Comparison of ENCODE assay signal across 22 cellular contexts in genomic region chr3:142601713-142602112, GRCh38. TPM values are rescaled to one million over a fixed set of nuclear protein-coding genes. Genes with fewer than 3 reads are reported as not detected.
DNase-seq lines count a peak whose midpoint lies in the region; ATAC-seq, FAIRE-seq and TF ChIP-seq lines count a peak whose summit lies in the region.
"Had no signal": no experiment of that assay in that cellular context is flagged by ENCODE, and none has a peak within 500 bp of the region (broad histone marks: within the 10 kb centered on the region; RNA-seq: fewer than 3 reads in every experiment).

No MANE protein-coding gene starts in this region.

- ATAC-seq in T-cell (replicated peaks in 1 of 4) = no peak
- ATAC-seq: GM12878 had no signal

- H3K27me3 ChIP-seq in KMS-11 (ENCODE audit: insufficient read depth, low read depth) (no peaks in the 10 kb centered on the region), astrocyte (ENCODE audit: insufficient read depth, low read length) (no peaks in the 10 kb centered on the region), esophagus muscularis mucosa (no peaks in the 10 kb centered on the region), small intestine (ENCODE audit: control insufficient read depth in 2 of 2, insufficient read depth in 2 of 2, low read length in 2 of 2) (no peaks in the 10 kb centered on the region), sigmoid colon (no peaks in the 10 kb centered on the region), thyroid gland (no peaks in the 10 kb centered on the region)
- H3K27me3 ChIP-seq: BLaER1 had no signal

- H3K4me1 ChIP-seq in KMS-11 (ENCODE audit: low read depth, poor library complexity, severe bottlenecking) (peaks cover 28% of the 10 kb centered on the region), astrocyte (ENCODE audit: insufficient read depth, low read length) (peaks cover 1% of the 10 kb centered on the region), esophagus muscularis mucosa (peaks cover 4 to 6% (median 5%) of the 10 kb centered on the region in 4 donors), small intestine (ENCODE audit: control insufficient read depth in 2 of 2, insufficient read depth in 1 of 2, low read depth in 1 of 2, low read length in 1 of 2) (peaks cover 0 to 9% of the 10 kb centered on the region in 2 donors), sigmoid colon (peaks cover 0 to 4% (median 2%) of the 10 kb centered on the region in 4 donors), thyroid gland (no peaks in the 10 kb centered on the region)

- no peak overlapping the region for H2AFZ ChIP-seq in KMS-11 (ENCODE audit: low read depth)
- H2AFZ ChIP-seq in astrocyte (ENCODE audit: low read depth, low read length) = no peak overlapping the region
- H2AFZ ChIP-seq: GM23248 had no signal

- TF ChIP-seq CTCF in KMS-11 (conservative IDR thresholded peaks at IDR 0.05; ENCODE audit: low read depth, low read length) = no peak
- no peak for TF ChIP-seq CTCF in astrocyte (IDR thresholded peaks at IDR 0.05; ENCODE audit: insufficient read depth, low read depth, low read length)
- no peak for TF ChIP-seq CTCF in esophagus muscularis mucosa (IDR thresholded peaks at IDR 0.05)
- no peak for TF ChIP-seq CTCF in sigmoid colon (IDR thresholded peaks at IDR 0.05)
- no peak for TF ChIP-seq CTCF in thyroid gland (IDR thresholded peaks at IDR 0.05)

- DNase-seq in astrocyte (ENCODE audit: low read depth) (peak; percentile 14), esophagus muscularis mucosa (ENCODE audit: extremely low spot score) (peak; percentile 12), small intestine (no peak), sigmoid colon (no peak), T-cell (no peak), NCI-H1694 treated with DMSO at 0.1 percent for 48 hours (lab: John Stamatoyannopoulos, UW) (no peak), thyroid gland (no peak)
- DNase-seq: 8988T; Calu3; CD4-positive, alpha-beta memory T cell; DMS53; DND-41; EL; GM23248; HCEC 1CT had no signal

- H3K9me3 ChIP-seq in astrocyte (ENCODE audit: insufficient read depth, low read depth, low read length) = no peaks in the 10 kb centered on the region
- H3K9me3 ChIP-seq in esophagus muscularis mucosa = no peaks in the 10 kb centered on the region
- H3K9me3 ChIP-seq in small intestine (ENCODE audit: control insufficient read depth, low read depth) = no peaks in the 10 kb centered on the region
- no peaks in the 10 kb centered on the region for H3K9me3 ChIP-seq in sigmoid colon
- no peaks in the 10 kb centered on the region for H3K9me3 ChIP-seq in thyroid gland
- H3K9me3 ChIP-seq: BLaER1 had no signal

- WGBS in esophagus muscularis mucosa = 82% methylated on average over 4 of the region's 4 CpGs
- 11 to 63% (median 48%) methylated on average over 4 of the region's 4 CpGs for WGBS in small intestine, 3 donors
- whole genome bisulfite sequencing in sigmoid colon, 2 donors = 34 to 78% methylated on average over 4 of the region's 4 CpGs
- 90 to 91% methylated on average over 4 of the region's 4 CpGs for WGBS in thyroid gland, 2 donors

- H3K27me3 Mint-ChIP-seq in astrocyte (ENCODE audit: low read depth, unreplicated experiment) (no peaks in the 10 kb centered on the region), T-cell (no peaks in the 10 kb centered on the region)
- H3K27me3 Mint-ChIP-seq: CD4-positive, alpha-beta memory T cell had no signal

- FAIRE-seq in astrocyte (lab: Jason Lieb, UNC) = no peak
- FAIRE-seq in small intestine (lab: Jason Lieb, UNC) = no peak
- FAIRE-seq: GM12878, GM19239, H54 had no signal

- POLR2A ChIA-PET in T-cell (lab: Charles Lee) = interaction anchor here (0.6 to 0.7 kb wide), 3 partner anchors 22 to 1140 kb away, joined by 3 to 5 read pairs (median 5); no protein-coding TSS in a partner anchor

- H3K36me3 ChIP-seq in KMS-11 (ENCODE audit: insufficient read depth) = no peaks in the 10 kb centered on the region
- H3K36me3 ChIP-seq in astrocyte (ENCODE audit: insufficient read depth, low read length) = no peaks in the 10 kb centered on the region
- no peaks in the 10 kb centered on the region for H3K36me3 ChIP-seq in esophagus muscularis mucosa
- peaks cover 0 to under 1% of the 10 kb centered on the region in 2 donors for H3K36me3 ChIP-seq in small intestine (ENCODE audit: control insufficient read depth in 2 of 2, insufficient read depth in 2 of 2, low read length in 2 of 2)
- no peaks in the 10 kb centered on the region for H3K36me3 ChIP-seq in sigmoid colon
- no peaks in the 10 kb centered on the region for H3K36me3 ChIP-seq in thyroid gland
- H3K36me3 ChIP-seq: BLaER1 had no signal

- H3K9me3 Mint-ChIP-seq in astrocyte (ENCODE audit: unreplicated experiment) (no peaks in the 10 kb centered on the region), T-cell (no peaks in the 10 kb centered on the region)
- H3K9me3 Mint-ChIP-seq: CD4-positive, alpha-beta memory T cell had no signal

- no peak for TF ChIP-seq EP300 in esophagus muscularis mucosa (IDR thresholded peaks at IDR 0.05)
- TF ChIP-seq EP300 in sigmoid colon (IDR thresholded peaks at IDR 0.05) = no peak

- H3K9ac ChIP-seq in KMS-11 (no peak overlapping the region), astrocyte (ENCODE audit: low read length) (no peak overlapping the region)
- H3K9ac ChIP-seq: BLaER1, GM23248 had no signal

- H3K36me3 Mint-ChIP-seq in astrocyte (ENCODE audit: low read depth, unreplicated experiment) = no peaks in the 10 kb centered on the region
- H3K36me3 Mint-ChIP-seq in T-cell = no peaks in the 10 kb centered on the region
- H3K36me3 Mint-ChIP-seq: CD14-positive monocyte; CD4-positive, alpha-beta memory T cell had no signal

- H3K27ac Mint-ChIP-seq in astrocyte (ENCODE audit: unreplicated experiment) (no peak overlapping the region), T-cell (no peak overlapping the region)
- H3K27ac Mint-ChIP-seq: CD14-positive monocyte; CD4-positive, alpha-beta memory T cell had no signal

- H4K20me1 ChIP-seq in KMS-11 (ENCODE audit: insufficient read depth) (no peaks in the 10 kb centered on the region), astrocyte (ENCODE audit: insufficient read depth, low read length) (no peaks in the 10 kb centered on the region)
- H4K20me1 ChIP-seq: BLaER1 had no signal

- intact Hi-C loops in esophagus muscularis mucosa (cut with DNase I) = no loop called here
- intact Hi-C loops in sigmoid colon (cut with DNase I) = no loop called here
- intact Hi-C loops in thyroid gland (cut with DNase I) = no loop called here

- TF ChIP-seq POLR2A in esophagus muscularis mucosa (IDR thresholded peaks at IDR 0.05; ENCODE audit: low read depth) (no peak), sigmoid colon (IDR thresholded peaks at IDR 0.05) (no peak), thyroid gland (IDR thresholded peaks at IDR 0.05) (no peak)

- H3K4me3 ChIP-seq in KMS-11 (IDR thresholded peaks at IDR 0.05; ENCODE audit: insufficient read depth, low read depth, low read length) (no peak overlapping the region), astrocyte (ENCODE audit: insufficient read depth, low read depth, low read length) (no peak overlapping the region), esophagus muscularis mucosa (no peak overlapping the region), small intestine (ENCODE audit: low read depth in 1 of 2, low read length in 2 of 2) (peak overlapping the region in 1 of 2 donors; percentile 20), sigmoid colon (no peak overlapping the region), thyroid gland (replicated peaks in 1 of 3) (no peak overlapping the region)
- H3K4me3 ChIP-seq: BLaER1, GM12878, GM23248 had no signal

- H3K4me2 ChIP-seq in KMS-11 = peak overlapping the region; percentile 69
- H3K4me2 ChIP-seq in astrocyte (ENCODE audit: low read length) = no peak overlapping the region

- H3K27ac ChIP-seq in KMS-11 (no peak overlapping the region), astrocyte (ENCODE audit: low read depth, low read length) (no peak overlapping the region), esophagus muscularis mucosa (replicated peaks in 1 of 4) (no peak overlapping the region), small intestine (ENCODE audit: low read depth in 1 of 2, low read length in 1 of 2) (peak overlapping the region; percentile 2 to 74), sigmoid colon (no peak overlapping the region), thyroid gland (no peak overlapping the region)
- H3K27ac ChIP-seq: BLaER1, GM23248, HL-60 had no signal

- no peaks in the 10 kb centered on the region for H3K79me2 ChIP-seq in KMS-11 (ENCODE audit: insufficient read depth, low read depth)
- H3K79me2 ChIP-seq in astrocyte (ENCODE audit: insufficient read depth, low read length) = no peaks in the 10 kb centered on the region

- H3K4me1 Mint-ChIP-seq in astrocyte (ENCODE audit: low read depth, unreplicated experiment) = peaks cover 2% of the 10 kb centered on the region
- peaks cover 11 to 12% (median 12%) of the 10 kb centered on the region in 3 donors for H3K4me1 Mint-ChIP-seq in T-cell

- CTCF ChIA-PET in T-cell (lab: Charles Lee) = interaction anchor here in 1 of 2 donors (0.7 kb wide), 1 partner anchor 401 kb away, joined by 4 read pairs; no protein-coding TSS in a partner anchor

- H3K4me3 Mint-ChIP-seq in astrocyte (ENCODE audit: unreplicated experiment) = no peak overlapping the region
- H3K4me3 Mint-ChIP-seq in T-cell = no peak overlapping the region
- H3K4me3 Mint-ChIP-seq: CD14-positive monocyte; CD4-positive, alpha-beta memory T cell had no signal

RNA-seq across cellular contexts. Expression of gene PLS1, which starts 5.5 kb away (rescaled TPM):
- total RNA-seq in astrocyte (6.0 and 7.8 TPM in 2 replicates), esophagus muscularis mucosa (1 to 10 TPM; 1.2 to 2.0 (median 1.5) TPM), sigmoid colon (1 to 10 TPM in 2 of 4 donors, under 1 TPM in 2; 0.55 to 1.8 (median 0.92) TPM), T-cell (1 to 10 TPM in 4 of 5 donors, under 1 TPM in 1; 0.84 to 3.6 (median 1.8) TPM), thyroid gland (10 to 100 TPM; 13.3 to 21.3 (median 16.8) TPM)
- polyA plus RNA-seq in small intestine (100 to 1,000 TPM in 2 of 3 donors, 10 to 100 TPM in 1; 63.0 to 298 (median 279) TPM), sigmoid colon (100 to 1,000 TPM; 123 to 366 (median 229) TPM)

RNA-seq across cellular contexts. Expression of gene ATR, which starts 23.2 kb away (rescaled TPM):
- 22.3 and 26.9 TPM in 2 replicates for total RNA-seq in astrocyte
- total RNA-seq in esophagus muscularis mucosa = 10 to 100 TPM in 3 of 4 donors, 1 to 10 TPM in 1; 9.5 to 16.6 (median 13.3) TPM
- polyA plus RNA-seq in small intestine = 1 to 10 TPM; 3.5 to 9.6 (median 5.1) TPM
- 10 to 100 TPM; 15.2 to 26.1 (median 19.8) TPM for total RNA-seq in sigmoid colon
- polyA plus RNA-seq in sigmoid colon = 10 to 100 TPM in 1 of 3 donors, 1 to 10 TPM in 2; 3.0 to 11.9 (median 4.6) TPM
- 10 to 100 TPM; 32.8 to 40.9 (median 36.3) TPM for total RNA-seq in T-cell
- total RNA-seq in thyroid gland = 10 to 100 TPM; 38.7 to 62.1 (median 46.3) TPM

Comparison
In these comparisons a context has a peak if more than half of its experiments do, and no peak if none do; other contexts are left out.
1. H3K27ac ChIP-seq: peak in small intestine (2 of 2); none in KMS-11 (single experiment), astrocyte (single experiment), esophagus muscularis mucosa (0 of 4), sigmoid colon (0 of 4) and thyroid gland (0 of 3).
2. DNase-seq: peak in astrocyte (single experiment) and esophagus muscularis mucosa (single experiment); none in small intestine (single experiment), sigmoid colon (single experiment), T-cell (0 of 34), NCI-H1694 treated with DMSO at 0.1 percent for 48 hours (single experiment) and thyroid gland (0 of 2).